In genomic region chr4:60726779-60727178, GRCh38 we compare ENCODE assay signal across 17 cellular contexts.
"Had no signal": no experiment of that assay in that cellular context is flagged by ENCODE, and none has a peak within 500 bp of the region (broad histone marks: within the 10 kb centered on the region; RNA-seq: fewer than 3 reads in every experiment).

No MANE protein-coding gene starts in this region.

- H3K4me1 ChIP-seq: psoas muscle, sigmoid colon, stomach, thyroid gland had no signal

- H3K27ac ChIP-seq: dorsolateral prefrontal cortex, ovary, psoas muscle, sigmoid colon, stomach, thyroid gland had no signal

- DNase-seq: dorsolateral prefrontal cortex; effector CD4-positive, alpha-beta T cell; head of caudate nucleus; kidney; natural killer cell; occipital lobe; ovary; posterior cingulate gyrus; psoas muscle; right cardiac atrium; sigmoid colon; stimulated activated CD4-positive, alpha-beta T cell treated with anti-CD3 and anti-CD28 coated beads, Interleukin-2, amount 100 ng/mL, for 24 hours; stimulated activated CD4-positive, alpha-beta T cell treated with anti-CD3 and anti-CD28 coated beads, Interleukin-4, amount 100 ng/mL, for 24 hours; stimulated activated naive CD4-positive, alpha-beta T cell treated with Interleukin-2 at 50 U/mL for 16 hours; stomach; thyroid gland had no signal

- H3K27me3 ChIP-seq: dorsolateral prefrontal cortex, ovary, sigmoid colon, stomach, thyroid gland had no signal

- H3K9me3 ChIP-seq: ovary, psoas muscle, sigmoid colon, thyroid gland had no signal

- H3K4me3 ChIP-seq: dorsolateral prefrontal cortex, lung, ovary, psoas muscle, sigmoid colon, stomach, thyroid gland had no signal

- H3K36me3 ChIP-seq: ovary, sigmoid colon, stomach, thyroid gland had no signal
